In the genomic region with DNA sequence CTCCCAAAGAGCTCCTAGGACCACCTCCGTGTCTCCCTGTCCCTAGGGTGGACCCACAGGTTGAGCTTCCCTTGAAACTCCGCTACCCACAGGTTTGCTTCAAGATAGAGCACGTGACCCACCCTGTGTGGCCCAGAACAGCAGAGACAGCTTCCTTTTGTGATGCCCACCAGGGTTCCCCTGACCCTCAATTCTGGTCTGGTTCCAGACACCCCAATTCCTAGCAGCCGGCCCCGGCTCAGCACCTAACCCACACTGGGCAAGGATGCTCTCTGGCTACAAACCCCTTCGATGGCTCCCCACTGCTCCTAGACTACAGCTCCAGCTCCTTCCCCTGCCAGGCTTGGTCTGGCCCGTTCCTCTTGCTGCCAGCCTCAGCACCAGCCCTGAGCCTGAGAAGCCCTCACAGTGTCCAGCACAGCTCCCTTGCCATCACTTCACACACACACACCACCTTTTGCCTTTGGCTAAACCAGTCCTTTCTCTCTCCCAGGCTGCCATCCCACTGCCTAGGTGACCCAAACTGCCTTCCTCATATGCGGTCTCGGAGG, we compare ENCODE assay signal across 9 cellular contexts. TPM values are rescaled to one million over a fixed set of nuclear protein-coding genes. Genes with fewer than 3 reads are reported as not detected.
DNase-seq lines count a peak whose midpoint lies in the region; ATAC-seq and TF ChIP-seq lines count a peak whose summit lies in the region.
"Had no signal": no experiment of that assay in that cellular context is flagged by ENCODE, and none has a peak within 500 bp of the region (broad histone marks: within the 10 kb centered on the region; RNA-seq: fewer than 3 reads in every experiment).

No MANE protein-coding gene starts in this region.

- H3K27ac Mint-ChIP-seq in CD8-positive, alpha-beta memory T cell = no peak overlapping the region
- peak overlapping the region; percentile 28 to 55 for H3K27ac Mint-ChIP-seq in natural killer cell treated with Interleukin-12 subunit alpha and Interleukin-12 subunit beta and Interleukin-15 and Interleukin-18, amount 100 ng/mL, for 72 hours

- POLR2A ChIA-PET in CD8-positive, alpha-beta memory T cell (lab: Charles Lee) = no interaction called here

- no peaks in the 10 kb centered on the region for H3K4me1 ChIP-seq in CD8-positive, alpha-beta memory T cell (ENCODE audit: insufficient read depth, low read length)
- H3K4me1 ChIP-seq in HUES48 (ENCODE audit: control insufficient read depth, insufficient read depth, low read length) = no peaks in the 10 kb centered on the region
- H3K4me1 ChIP-seq in body of pancreas = no peaks in the 10 kb centered on the region
- H3K4me1 ChIP-seq: prostate gland had no signal

- no peak overlapping the region for H3K9ac ChIP-seq in HUES48 (ENCODE audit: low read depth, low read length)

- H3K4me3 Mint-ChIP-seq in CD8-positive, alpha-beta memory T cell = peak overlapping the region in 6 of 7 donors; percentile 52 to 79 (median 69)
- H3K4me3 Mint-ChIP-seq in natural killer cell treated with Interleukin-12 subunit alpha and Interleukin-12 subunit beta and Interleukin-15 and Interleukin-18, amount 100 ng/mL, for 72 hours = peak overlapping the region; percentile 47

- WGBS in body of pancreas, 2 donors = 62 to 77% methylated on average over 2 to 8 of the region's 9 CpGs

- intact Hi-C loops in body of pancreas (cut with DNase I) = no loop called here

- H3K4me3 ChIP-seq in CD8-positive, alpha-beta memory T cell (ENCODE audit: low read length) = no peak overlapping the region
- peak overlapping the region; percentile 38 for H3K4me3 ChIP-seq in HUES48 (ENCODE audit: low read depth, low read length)
- H3K4me3 ChIP-seq in body of pancreas = no peak overlapping the region
- H3K4me3 ChIP-seq: prostate gland had no signal

- no peaks in the 10 kb centered on the region for H3K9me3 Mint-ChIP-seq in CD8-positive, alpha-beta memory T cell
- H3K9me3 Mint-ChIP-seq in natural killer cell treated with Interleukin-12 subunit alpha and Interleukin-12 subunit beta and Interleukin-15 and Interleukin-18, amount 100 ng/mL, for 72 hours = no peaks in the 10 kb centered on the region

- TF ChIP-seq CTCF in body of pancreas (IDR thresholded peaks at IDR 0.05) (no peak), GM10266 (IDR thresholded peaks at IDR 0.05; ENCODE audit: control insufficient read depth, insufficient read depth, low read depth, missing control alignments) (no peak)

- ATAC-seq in body of pancreas = peak; percentile 40
- ATAC-seq in natural killer cell treated with Interleukin-12 subunit alpha and Interleukin-12 subunit beta and Interleukin-15 and Interleukin-18, amount 100 ng/mL, for 72 hours = peak in 1 of 2 donors; percentile 3
- ATAC-seq in HG03442 (IDR thresholded peaks at IDR 0.05; ENCODE audit: unreplicated experiment) = no peak

- no peaks in the 10 kb centered on the region for H3K27me3 ChIP-seq in CD8-positive, alpha-beta memory T cell (ENCODE audit: insufficient read depth, low read length, poor library complexity, severe bottlenecking)
- H3K27me3 ChIP-seq in HUES48 (ENCODE audit: control insufficient read depth, insufficient read depth, low read length) (no peaks in the 10 kb centered on the region), body of pancreas (no peaks in the 10 kb centered on the region)

- peaks cover 8 to 12% of the 10 kb centered on the region in 2 donors for H3K27me3 Mint-ChIP-seq in CD8-positive, alpha-beta memory T cell
- peaks cover under 1 to 23% of the 10 kb centered on the region in 2 donors for H3K27me3 Mint-ChIP-seq in natural killer cell treated with Interleukin-12 subunit alpha and Interleukin-12 subunit beta and Interleukin-15 and Interleukin-18, amount 100 ng/mL, for 72 hours

- no peak for TF ChIP-seq POLR2A in body of pancreas (IDR thresholded peaks at IDR 0.05)
- TF ChIP-seq POLR2A in erythroblast (IDR thresholded peaks at IDR 0.05; ENCODE audit: low read length) = no peak

- no peak overlapping the region for H3K27ac ChIP-seq in CD8-positive, alpha-beta memory T cell (ENCODE audit: low read depth, low read length)
- H3K27ac ChIP-seq in HUES48 (ENCODE audit: low read depth, low read length) (no peak overlapping the region), body of pancreas (no peak overlapping the region)
- H3K27ac ChIP-seq: prostate gland had no signal

- DNase-seq in CD8-positive, alpha-beta memory T cell = no peak
- DNase-seq in body of pancreas (no peak), erythroblast (lab: John Stamatoyannopoulos, UW) (no peak), GM10266 (ENCODE audit: extremely low spot score) (no peak)
- DNase-seq in natural killer cell treated with Interleukin-12 subunit alpha and Interleukin-12 subunit beta and Interleukin-15 and Interleukin-18, amount 100 ng/mL, for 72 hours (ENCODE audit: low spot score) = peak; percentile 45

- H3K36me3 Mint-ChIP-seq in CD8-positive, alpha-beta memory T cell = no peaks in the 10 kb centered on the region
- H3K36me3 Mint-ChIP-seq in natural killer cell treated with Interleukin-12 subunit alpha and Interleukin-12 subunit beta and Interleukin-15 and Interleukin-18, amount 100 ng/mL, for 72 hours = no peaks in the 10 kb centered on the region

- CTCF ChIA-PET in CD8-positive, alpha-beta memory T cell (lab: Charles Lee) = interaction anchor here (0.7 to 6.2 kb wide), 14 partner anchors 10 to 726 kb away, joined by 3 to 59 read pairs (median 4); no protein-coding TSS in a partner anchor

- no peaks in the 10 kb centered on the region for H3K9me3 ChIP-seq in CD8-positive, alpha-beta memory T cell (ENCODE audit: low read length)
- H3K9me3 ChIP-seq in HUES48 (ENCODE audit: control insufficient read depth, insufficient read depth, low read length) (peaks cover 42% of the 10 kb centered on the region), body of pancreas (no peaks in the 10 kb centered on the region)
- H3K9me3 ChIP-seq: prostate gland had no signal

- H3K4me1 Mint-ChIP-seq in CD8-positive, alpha-beta memory T cell = peaks cover 7 to 9% (median 8%) of the 10 kb centered on the region in 3 donors
- peaks cover 7 to 9% of the 10 kb centered on the region in 2 donors for H3K4me1 Mint-ChIP-seq in natural killer cell treated with Interleukin-12 subunit alpha and Interleukin-12 subunit beta and Interleukin-15 and Interleukin-18, amount 100 ng/mL, for 72 hours (ENCODE audit: low read depth in 2 of 2)

- no peaks in the 10 kb centered on the region for H3K36me3 ChIP-seq in CD8-positive, alpha-beta memory T cell (ENCODE audit: insufficient read depth, low read length)
- no peaks in the 10 kb centered on the region for H3K36me3 ChIP-seq in HUES48 (ENCODE audit: control insufficient read depth, insufficient read depth, low read length)
- H3K36me3 ChIP-seq in body of pancreas (replicated peaks in 1 of 2; ENCODE audit: insufficient read depth in 1 of 2, low read depth in 2 of 2) = no peaks in the 10 kb centered on the region
- H3K36me3 ChIP-seq: prostate gland had no signal

RNA-seq across cellular contexts. Expression of a gene that starts 6.3 kb away (rescaled TPM):
- total RNA-seq in CD8-positive, alpha-beta memory T cell = not detected
- not detected for polyA plus RNA-seq in CD8-positive, alpha-beta memory T cell
- total RNA-seq in body of pancreas = not detected
- total RNA-seq in natural killer cell treated with Interleukin-12 subunit alpha and Interleukin-12 subunit beta and Interleukin-15 and Interleukin-18, amount 100 ng/mL, for 72 hours = not detected
- total RNA-seq: HT1080 had no signal

RNA-seq across cellular contexts. Expression of a gene that starts 20.4 kb away (rescaled TPM):
- under 1 TPM; 0.09 to 0.15 TPM for total RNA-seq in CD8-positive, alpha-beta memory T cell
- 0.08 TPM for polyA plus RNA-seq in CD8-positive, alpha-beta memory T cell
- total RNA-seq in body of pancreas = not detected
- not detected for total RNA-seq in natural killer cell treated with Interleukin-12 subunit alpha and Interleukin-12 subunit beta and Interleukin-15 and Interleukin-18, amount 100 ng/mL, for 72 hours
- total RNA-seq: HT1080 had no signal

RNA-seq across cellular contexts. Expression of a gene that starts 20.4 kb away (rescaled TPM):
- total RNA-seq in CD8-positive, alpha-beta memory T cell = 1 to 10 TPM; 1.0 to 1.2 TPM
- 0.12 TPM for polyA plus RNA-seq in CD8-positive, alpha-beta memory T cell
- total RNA-seq in body of pancreas = 10 to 100 TPM; 11.7 to 18.5 TPM
- total RNA-seq in natural killer cell treated with Interleukin-12 subunit alpha and Interleukin-12 subunit beta and Interleukin-15 and Interleukin-18, amount 100 ng/mL, for 72 hours = 1 to 10 TPM; 2.3 to 4.1 TPM

RNA-seq across cellular contexts. Expression of a gene that starts 56.8 kb away (rescaled TPM):
- total RNA-seq in CD8-positive, alpha-beta memory T cell = 100 to 1,000 TPM; 140 to 153 TPM
- polyA plus RNA-seq in CD8-positive, alpha-beta memory T cell = 333 TPM
- 10 to 100 TPM; 64.6 TPM for total RNA-seq in body of pancreas
- total RNA-seq in natural killer cell treated with Interleukin-12 subunit alpha and Interleukin-12 subunit beta and Interleukin-15 and Interleukin-18, amount 100 ng/mL, for 72 hours = 100 to 1,000 TPM; 156 to 159 TPM

RNA-seq across cellular contexts. Expression of a gene that starts 57.3 kb away (rescaled TPM):
- 1 to 10 TPM; 3.9 to 4.1 TPM for total RNA-seq in CD8-positive, alpha-beta memory T cell
- polyA plus RNA-seq in CD8-positive, alpha-beta memory T cell = 3.4 TPM
- 10 to 100 TPM; 11.2 to 31.6 TPM for total RNA-seq in body of pancreas
- total RNA-seq in natural killer cell treated with Interleukin-12 subunit alpha and Interleukin-12 subunit beta and Interleukin-15 and Interleukin-18, amount 100 ng/mL, for 72 hours = 10 to 100 TPM in 1 of 2 donors, 1 to 10 TPM in 1; 7.4 to 12.2 TPM

Comparison
In these comparisons a context has a peak if more than half of its experiments do, and no peak if none do; other contexts are left out.
1. H3K27ac Mint-ChIP-seq: peak in natural killer cell treated with Interleukin-12 subunit alpha and Interleukin-12 subunit beta and Interleukin-15 and Interleukin-18, amount 100 ng/mL, for 72 hours (2 of 2); none in CD8-positive, alpha-beta memory T cell (0 of 8).